14 cellular contexts compared by ENCODE assay signal in the genomic region with DNA sequence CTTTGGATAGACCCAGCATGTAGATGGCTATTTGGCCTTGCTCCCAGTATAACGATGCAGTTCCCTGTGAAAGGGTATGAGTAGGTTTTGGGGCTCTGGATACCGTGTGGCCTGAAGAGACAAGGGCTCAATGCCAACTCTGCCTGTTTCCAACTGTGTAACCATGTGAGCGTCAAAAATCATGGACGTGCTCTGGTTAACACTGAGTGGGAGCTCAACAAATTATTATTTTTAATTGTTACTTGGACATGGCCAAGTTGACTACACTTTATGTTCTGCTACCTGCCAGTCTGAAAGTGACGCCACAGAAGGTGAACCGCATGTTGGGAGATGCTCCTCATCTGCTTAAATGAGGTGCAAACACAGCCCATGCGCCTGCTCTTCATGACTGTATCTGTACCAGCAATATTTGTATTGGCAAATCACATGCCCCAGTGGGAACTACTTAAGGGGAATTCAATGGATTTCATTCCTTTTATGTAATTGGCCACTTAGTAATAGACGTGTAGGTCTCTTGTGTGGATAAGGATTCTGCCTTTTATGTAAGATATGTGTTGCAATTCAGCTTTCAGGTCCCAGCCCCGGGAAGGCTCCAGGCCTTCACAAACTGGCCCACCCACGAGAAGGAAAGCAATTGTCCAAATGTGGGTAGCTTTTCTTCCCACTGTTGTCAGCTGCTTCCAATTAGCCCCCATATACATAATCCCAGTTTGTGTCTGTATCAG. TPM values are rescaled to one million over a fixed set of nuclear protein-coding genes. Genes with fewer than 3 reads are reported as not detected.
DNase-seq lines count a peak whose midpoint lies in the region; ATAC-seq and TF ChIP-seq lines count a peak whose summit lies in the region.
"Had no signal": no experiment of that assay in that cellular context is flagged by ENCODE, and none has a peak within 500 bp of the region (broad histone marks: within the 10 kb centered on the region; RNA-seq: fewer than 3 reads in every experiment).

No MANE protein-coding gene starts in this region.

- H3K27me3 Mint-ChIP-seq in CD8-positive, alpha-beta T cell (ENCODE audit: low read depth): peaks cover 14% of the 10 kb centered on the region

- H3K27ac ChIP-seq in right atrium auricular region (peak overlapping the region in 1 of 2 donors; percentile 33), lung (ENCODE audit: low read depth in 1 of 2, low read length in 1 of 2) (peak overlapping the region in 1 of 2 donors; percentile 26), vagina (peak overlapping the region; percentile 48)
- no peak overlapping the region for H3K27ac ChIP-seq in CD8-positive, alpha-beta T cell (ENCODE audit: low read depth, low read length)

- POLR2A ChIA-PET in CD8-positive, alpha-beta T cell (lab: Charles Lee): no interaction called here

- no peak overlapping the region for H3K4me3 Mint-ChIP-seq in CD8-positive, alpha-beta T cell

- intact Hi-C loops in Right ventricle myocardium superior (cut with DNase I): no loop called here
- intact Hi-C loops in vagina (cut with DNase I): no loop called here
- intact Hi-C loops in CD8-positive, alpha-beta T cell (cut with DNase I, micrococcal nuclease): no loop called here

- H3K4me3 ChIP-seq in right atrium auricular region (no peak overlapping the region), cardiac fibroblast (replicated peaks in 1 of 2; ENCODE audit: low read depth in 2 of 2, low read length in 2 of 2) (no peak overlapping the region), lung (no peak overlapping the region), vagina (no peak overlapping the region)
- no peak overlapping the region for H3K4me3 ChIP-seq in CD8-positive, alpha-beta T cell (ENCODE audit: low read depth, low read length)
- H3K4me3 ChIP-seq: heart right ventricle, thoracic aorta had no signal

- H3K27me3 ChIP-seq in right atrium auricular region (no peaks in the 10 kb centered on the region), lung (ENCODE audit: control insufficient read depth, insufficient read depth) (no peaks in the 10 kb centered on the region), vagina (no peaks in the 10 kb centered on the region)
- no peaks in the 10 kb centered on the region for H3K27me3 ChIP-seq in CD8-positive, alpha-beta T cell (ENCODE audit: insufficient read depth, low read length)
- H3K27me3 ChIP-seq: heart right ventricle had no signal

- no peak overlapping the region for H3K27ac Mint-ChIP-seq in CD8-positive, alpha-beta T cell

- 61 to 81% methylated on average over 10 of the region's 10 CpGs for WGBS in lung, 2 donors

- H3K36me3 ChIP-seq in right atrium auricular region (no peaks in the 10 kb centered on the region), lung (ENCODE audit: control insufficient read depth in 2 of 2, insufficient read depth in 2 of 2, low read length in 2 of 2) (no peaks in the 10 kb centered on the region), vagina (no peaks in the 10 kb centered on the region)
- no peaks in the 10 kb centered on the region for H3K36me3 ChIP-seq in CD8-positive, alpha-beta T cell (ENCODE audit: insufficient read depth, low read length)
- H3K36me3 ChIP-seq: heart right ventricle, thoracic aorta had no signal

- H3K9me3 ChIP-seq in right atrium auricular region: no peaks in the 10 kb centered on the region
- H3K9me3 ChIP-seq in lung (ENCODE audit: control insufficient read depth in 2 of 2, insufficient read depth in 1 of 2, low read length in 1 of 2): peaks cover 0 to 1% of the 10 kb centered on the region in 2 donors
- H3K9me3 ChIP-seq in vagina: no peaks in the 10 kb centered on the region
- no peaks in the 10 kb centered on the region for H3K9me3 ChIP-seq in CD8-positive, alpha-beta T cell (ENCODE audit: low read length)
- H3K9me3 ChIP-seq: heart right ventricle, thoracic aorta had no signal

- H3K36me3 Mint-ChIP-seq in CD8-positive, alpha-beta T cell: no peaks in the 10 kb centered on the region

- H3K4me1 Mint-ChIP-seq in CD8-positive, alpha-beta T cell (ENCODE audit: low read depth): no peaks in the 10 kb centered on the region

- H3K4me1 ChIP-seq in right atrium auricular region (peaks cover 0 to 51% of the 10 kb centered on the region in 2 donors), lung (ENCODE audit: control insufficient read depth in 2 of 2, insufficient read depth in 2 of 2, low read length in 2 of 2) (peaks cover 0 to 9% of the 10 kb centered on the region in 2 donors), vagina (peaks cover 81% of the 10 kb centered on the region)
- no peaks in the 10 kb centered on the region for H3K4me1 ChIP-seq in CD8-positive, alpha-beta T cell (ENCODE audit: insufficient read depth, low read length)

- ATAC-seq in Right ventricle myocardium superior (ENCODE audit: poor library complexity): peak; percentile 47
- no peak for ATAC-seq in lung (ENCODE audit: insufficient read depth, low FRiP score)
- ATAC-seq in HG03159 (IDR thresholded peaks at IDR 0.05; ENCODE audit: unreplicated experiment): no peak
- ATAC-seq in CD8-positive, alpha-beta T cell: no peak

- TF ChIP-seq CTCF in right atrium auricular region (IDR thresholded peaks at IDR 0.05) (no peak), cardiac fibroblast (IDR thresholded peaks at IDR 0.05; ENCODE audit: low read depth, low read length) (no peak), lung (IDR thresholded peaks at IDR 0.05; ENCODE audit: control extremely low read depth, extremely low read depth) (no peak), vagina (IDR thresholded peaks at IDR 0.05) (no peak)
- TF ChIP-seq CTCF in CD8-positive, alpha-beta T cell (IDR thresholded peaks at IDR 0.05): no peak

- DNase-seq in Right ventricle myocardium superior (no peak), right atrium auricular region (ENCODE audit: low spot score) (no peak), cardiac fibroblast (ENCODE audit: low read depth in 2 of 2) (peak; percentile 73 to 87), lung (ENCODE audit: low spot score) (peak; percentile 41), vagina (ENCODE audit: extremely low spot score in 2 of 2) (peak; percentile 37 to 86), dermis blood vessel endothelial cell (no peak)
- no peak for DNase-seq in CD8-positive, alpha-beta T cell
- DNase-seq: activated CD4-positive, alpha-beta T cell treated with anti-CD3 and anti-CD28 coated beads, Interleukin-2, amount 50 U/mL, for 48 hours; cortex of kidney; heart right ventricle; NCI-H1048; T-helper 9 cell had no signal

- no peak for TF ChIP-seq POLR2A in vagina (IDR thresholded peaks at IDR 0.05)

- peaks cover 4% of the 10 kb centered on the region for H3K9me3 Mint-ChIP-seq in CD8-positive, alpha-beta T cell

- CTCF ChIA-PET in CD8-positive, alpha-beta T cell (lab: Charles Lee): no interaction called here

RNA-seq across cellular contexts. Expression of gene EGFR, which starts 42.0 kb away (rescaled TPM):
- 10.1 TPM for total RNA-seq in Right ventricle myocardium superior
- total RNA-seq in right atrium auricular region: 10 to 100 TPM; 21.1 to 22.5 TPM
- total RNA-seq in lung: 10 to 100 TPM; 60.9 to 78.7 TPM
- 10 to 100 TPM; 11.6 to 13.3 TPM for polyA plus RNA-seq in lung
- 130 TPM for total RNA-seq in vagina
- 0.56 and 0.85 TPM in 2 replicates for total RNA-seq in dermis blood vessel endothelial cell
- not detected for total RNA-seq in CD8-positive, alpha-beta T cell

Comparison
In these comparisons a context has a peak if more than half of its experiments do, and no peak if none do; other contexts are left out.
1. DNase-seq: peak in cardiac fibroblast (2 of 2), lung (single experiment) and vagina (2 of 2); none in Right ventricle myocardium superior (single experiment), right atrium auricular region (single experiment), dermis blood vessel endothelial cell (single experiment) and CD8-positive, alpha-beta T cell (0 of 7).